9 cellular contexts compared by ENCODE assay signal in genomic region chr20:59955131-59955796, GRCh38. TPM values are rescaled to one million over a fixed set of nuclear protein-coding genes. Genes with fewer than 3 reads are reported as not detected.
A peak's percentile ranks its signal among the peaks of the same experiment; 100 is the strongest.
DNase-seq lines count a peak whose midpoint lies in the region; ATAC-seq and TF ChIP-seq lines count a peak whose summit lies in the region.
"Had no signal": no experiment of that assay in that cellular context is flagged by ENCODE, and none has a peak within 500 bp of the region (broad histone marks: within the 10 kb centered on the region; RNA-seq: fewer than 3 reads in every experiment).

No MANE protein-coding gene starts in this region.

- no peak overlapping the region for H3K4me3 ChIP-seq in breast epithelium
- H3K4me3 ChIP-seq: lung had no signal

- no peaks in the 10 kb centered on the region for H3K27me3 ChIP-seq in breast epithelium

- H3K4me1 ChIP-seq in breast epithelium = no peaks in the 10 kb centered on the region

- no peaks in the 10 kb centered on the region for H3K9me3 ChIP-seq in breast epithelium

- CTCF ChIA-PET in MCF 10A (lab: Yijun Ruan, JAX) = interaction anchor here (0.6 to 22.6 kb wide), 27 partner anchors 8 to 1842 kb away, joined by 3 to 360 read pairs (median 4); no protein-coding TSS in a partner anchor

- H3K27ac Mint-ChIP-seq in MCF 10A (ENCODE audit: low read depth, unreplicated experiment) = no peak overlapping the region
- H3K27ac Mint-ChIP-seq in endothelial cell (ENCODE audit: unreplicated experiment) = no peak overlapping the region
- no peak overlapping the region for H3K27ac Mint-ChIP-seq in stimulated activated naive CD8-positive, alpha-beta T cell treated with anti-CD3 and anti-CD28 coated beads, Interleukin-15, amount 100 ng/mL, for 72 hours

- H3K36me3 Mint-ChIP-seq in MCF 10A (ENCODE audit: insufficient read depth, unreplicated experiment) (no peaks in the 10 kb centered on the region), endothelial cell (ENCODE audit: low read depth, unreplicated experiment) (no peaks in the 10 kb centered on the region)

- DNase-seq in MCF 10A (ENCODE audit: unreplicated experiment) = no peak
- no peak for DNase-seq in breast epithelium (ENCODE audit: low spot score in 2 of 2)
- peak; percentile 54 for DNase-seq in NCI-H82 treated with DMSO at 0.1 percent for 48 hours (lab: John Stamatoyannopoulos, UW; ENCODE audit: unreplicated experiment)
- DNase-seq in endothelial cell (ENCODE audit: low spot score) = no peak
- no peak for DNase-seq in stimulated activated naive CD8-positive, alpha-beta T cell treated with anti-CD3 and anti-CD28 coated beads, Interleukin-15, amount 100 ng/mL, for 72 hours
- DNase-seq in germinal center (ENCODE audit: low spot score) = no peak
- no peak for DNase-seq in activated CD4-positive, alpha-beta T cell treated with anti-CD3 and anti-CD28 coated beads for 1 hour

- H3K4me1 Mint-ChIP-seq in MCF 10A (ENCODE audit: insufficient read depth, unreplicated experiment) = no peaks in the 10 kb centered on the region
- H3K4me1 Mint-ChIP-seq in endothelial cell (ENCODE audit: unreplicated experiment) = peaks cover 3% of the 10 kb centered on the region
- no peaks in the 10 kb centered on the region for H3K4me1 Mint-ChIP-seq in stimulated activated naive CD8-positive, alpha-beta T cell treated with anti-CD3 and anti-CD28 coated beads, Interleukin-15, amount 100 ng/mL, for 72 hours

- no peaks in the 10 kb centered on the region for H3K36me3 ChIP-seq in breast epithelium

- TF ChIP-seq CTCF in MCF 10A (IDR thresholded peaks at IDR 0.05; ENCODE audit: unreplicated experiment) (peak; percentile 10), breast epithelium (IDR thresholded peaks at IDR 0.05) (no peak), endothelial cell (IDR thresholded peaks at IDR 0.05; ENCODE audit: unreplicated experiment) (peak; percentile 16)

- H3K9me3 Mint-ChIP-seq in MCF 10A (ENCODE audit: unreplicated experiment) = no peaks in the 10 kb centered on the region
- H3K9me3 Mint-ChIP-seq in endothelial cell (ENCODE audit: unreplicated experiment) = no peaks in the 10 kb centered on the region
- no peaks in the 10 kb centered on the region for H3K9me3 Mint-ChIP-seq in stimulated activated naive CD8-positive, alpha-beta T cell treated with anti-CD3 and anti-CD28 coated beads, Interleukin-15, amount 100 ng/mL, for 72 hours

- POLR2A ChIA-PET in MCF 10A (lab: Yijun Ruan, JAX) = interaction anchor here (0.7 to 2.2 kb wide), 5 partner anchors 15 to 85 kb away, joined by 3 to 13 read pairs (median 4); partner anchors contain the start of genes FAM217B and PPP1R3D

- H3K4me3 Mint-ChIP-seq in MCF 10A (ENCODE audit: unreplicated experiment) (no peak overlapping the region), endothelial cell (ENCODE audit: unreplicated experiment) (no peak overlapping the region)
- H3K4me3 Mint-ChIP-seq in stimulated activated naive CD8-positive, alpha-beta T cell treated with anti-CD3 and anti-CD28 coated beads, Interleukin-15, amount 100 ng/mL, for 72 hours = no peak overlapping the region

- TF ChIP-seq POLR2A in breast epithelium (IDR thresholded peaks at IDR 0.05) = no peak

- no TSS peak for BruUV-seq in MCF 10A (replicated peaks; lab: Mats Ljungman, UMichigan)

- H3K27ac ChIP-seq in breast epithelium = no peak overlapping the region

- intact Hi-C loops in MCF 10A (cut with micrococcal nuclease) = no loop called here
- intact Hi-C loops in breast epithelium (cut with DNase I; ENCODE audit: low total_unique reads) = no loop called here

- H3K27me3 Mint-ChIP-seq in MCF 10A (ENCODE audit: insufficient read depth, unreplicated experiment) = no peaks in the 10 kb centered on the region
- H3K27me3 Mint-ChIP-seq in endothelial cell (ENCODE audit: unreplicated experiment) = peaks cover 1% of the 10 kb centered on the region
- no peaks in the 10 kb centered on the region for H3K27me3 Mint-ChIP-seq in stimulated activated naive CD8-positive, alpha-beta T cell treated with anti-CD3 and anti-CD28 coated beads, Interleukin-15, amount 100 ng/mL, for 72 hours

- ATAC-seq in stimulated activated naive CD8-positive, alpha-beta T cell treated with anti-CD3 and anti-CD28 coated beads, Interleukin-15, amount 100 ng/mL, for 72 hours = peak; percentile 49
- no peak for ATAC-seq in GM18502 (IDR thresholded peaks at IDR 0.05; ENCODE audit: poor library complexity, unreplicated experiment)

RNA-seq across cellular contexts. Expression of gene CDH26, which starts 3.0 kb away (rescaled TPM):
- total RNA-seq in MCF 10A (2022) (0.12 and 0.71 TPM in 2 replicates), breast epithelium (1 to 10 TPM; 1.6 to 3.1 (median 2.1) TPM), endothelial cell (ENCODE audit: unreplicated experiment) (5.4 TPM)

RNA-seq across cellular contexts. Expression of gene FAM217B, which starts 15.1 kb away (rescaled TPM):
- total RNA-seq in MCF 10A (2022) (5.6 and 8.6 TPM in 2 replicates), breast epithelium (10 to 100 TPM in 2 of 3 donors, 1 to 10 TPM in 1; 9.2 to 15.2 (median 13.4) TPM), endothelial cell (ENCODE audit: unreplicated experiment) (11.4 TPM)

RNA-seq across cellular contexts. Expression of gene PPP1R3D, which starts 15.2 kb away (rescaled TPM):
- total RNA-seq in MCF 10A (2022) (2.4 and 3.5 TPM in 2 replicates), breast epithelium (10 to 100 TPM in 1 of 3 donors, 1 to 10 TPM in 2; 8.2 to 11.1 (median 9.5) TPM), endothelial cell (ENCODE audit: unreplicated experiment) (3.5 TPM)

RNA-seq across cellular contexts. Expression of gene SYCP2, which starts 21.8 kb away (rescaled TPM):
- 0.35 and 0.61 TPM in 2 replicates for total RNA-seq in MCF 10A (2022)
- 10 to 100 TPM in 2 of 3 donors, 1 to 10 TPM in 1; 4.5 to 30.1 (median 12.5) TPM for total RNA-seq in breast epithelium
- total RNA-seq in endothelial cell (ENCODE audit: unreplicated experiment) = 2.1 TPM

Comparison
In these comparisons a context has a peak if more than half of its experiments do, and no peak if none do; other contexts are left out.
1. CTCF ChIP-seq: peak in MCF 10A (single experiment) and endothelial cell (single experiment); none in breast epithelium (0 of 3).